In genomic region chr9:33506626-33507370, GRCh38 we compare ENCODE assay signal across 7 cellular contexts. TPM values are rescaled to one million over a fixed set of nuclear protein-coding genes. Genes with fewer than 3 reads are reported as not detected.
DNase-seq lines count a peak whose midpoint lies in the region; ATAC-seq and TF ChIP-seq lines count a peak whose summit lies in the region.

No MANE protein-coding gene starts in this region.

- peaks cover 17% of the 10 kb centered on the region for H3F3A ChIP-seq in GM23248 (ENCODE audit: insufficient read depth)

- DNase-seq in GM23248 (peak; percentile 93), RWPE1 (ENCODE audit: low spot score) (peak; percentile 45), fibroblast of pulmonary artery (ENCODE audit: low read depth) (peak; percentile 96), dorsolateral prefrontal cortex (no peak)
- peak; percentile 6 for DNase-seq in stimulated activated CD4-positive, alpha-beta T cell treated with anti-CD3 and anti-CD28 coated beads, Interleukin-4, amount 100 ng/mL, for 1 hour

- CTCF ChIA-PET in RWPE1 (lab: Yijun Ruan, JAX) = no interaction called here

- H3K36me3 ChIP-seq in GM23248 (ENCODE audit: low read depth) = no peaks in the 10 kb centered on the region

- 28 to 32% methylated on average over 7 of the region's 7 CpGs for WGBS in GM23248 (ENCODE audit: low coverage in 1 of 2, low lambda C conversion rate in 2 of 2, missing lambda C conversion rate in 2 of 2), 2 experiments

- no peaks in the 10 kb centered on the region for H3K9me2 ChIP-seq in GM23248 (ENCODE audit: insufficient read depth)

- H3K79me2 ChIP-seq in GM23248 (ENCODE audit: insufficient read depth) = 0 out of 2 replicates have a peak, but pooled peaks cover 13% of the 10 kb centered on the region

- in situ Hi-C loops in GM23248 (cut with MboI) = no loop called here

- H3K4me3 ChIP-seq in GM23248 (peak overlapping the region; percentile 58), fibroblast of pulmonary artery (replicated peaks; ENCODE audit: low read depth, low read length) (peak overlapping the region; percentile 48), dorsolateral prefrontal cortex (peak overlapping the region in 2 of 59 donors; percentile 21 to 35)

- no peaks in the 10 kb centered on the region for H4K20me1 ChIP-seq in GM23248 (ENCODE audit: insufficient read depth)

- H3K9me3 ChIP-seq in GM23248 (ENCODE audit: low read depth) = no peaks in the 10 kb centered on the region

- H3K27ac ChIP-seq in GM23248 = peak overlapping the region; percentile 93
- peak overlapping the region; percentile 79 for H3K27ac ChIP-seq in RWPE1
- peak overlapping the region in 7 of 59 donors; percentile 0 to 45 (median 39) for H3K27ac ChIP-seq in dorsolateral prefrontal cortex

- H3K9ac ChIP-seq in GM23248 = peak overlapping the region; percentile 71

- H3K27me3 ChIP-seq in GM23248 (replicated peaks; ENCODE audit: insufficient read depth) (no peaks in the 10 kb centered on the region), dorsolateral prefrontal cortex (no peaks in the 10 kb centered on the region)

- intact Hi-C loops in dorsolateral prefrontal cortex (cut with DNase I) = no loop called here

- TF ChIP-seq CTCF in RWPE1 (conservative IDR thresholded peaks at IDR 0.05; ENCODE audit: low read depth) (no peak), fibroblast of pulmonary artery (IDR thresholded peaks at IDR 0.05; ENCODE audit: low read length, missing control alignments) (no peak), dorsolateral prefrontal cortex (IDR thresholded peaks at IDR 0.05 in 54 of 56, conservative IDR thresholded peaks at IDR 0.05 in 2 of 56; ENCODE audit: low read depth in 1 of 56, partially characterized antibody in 56 of 56) (no peak)

- peak overlapping the region; percentile 74 for H3K4me2 ChIP-seq in GM23248 (ENCODE audit: unreplicated experiment)

- POLR2A ChIA-PET in RWPE1 (lab: Yijun Ruan, JAX; ENCODE audit: low non-redundant PET) = no interaction called here

- ATAC-seq in GM21737 (IDR thresholded peaks at IDR 0.05; ENCODE audit: unreplicated experiment) (no peak), GM21423 (IDR thresholded peaks at IDR 0.05; ENCODE audit: unreplicated experiment) (no peak)

- H3K4me1 ChIP-seq in GM23248 (ENCODE audit: insufficient read depth) = peaks cover 38% of the 10 kb centered on the region

- peak overlapping the region; percentile 60 for H2AFZ ChIP-seq in GM23248

RNA-seq across cellular contexts. Expression of gene ANKRD18B, which starts 17.3 kb away (rescaled TPM):
- 0.11 TPM in 1 of 2 replicates, not detected in the other for total RNA-seq in GM23248 (2014; rRNA removed; shearing (Covaris generic))
- polyA plus RNA-seq in GM23248 (2016; fragmentation: Nextera tagmentation; extraction: Ambion mirVana) = 0.49 and 0.74 TPM in 2 replicates
- 10 to 100 TPM in 106 of 120 experiments, 1 to 10 TPM in 14; 4.7 to 35.0 (median 16.9) TPM for total RNA-seq in dorsolateral prefrontal cortex

RNA-seq across cellular contexts. Expression of gene NOL6, which starts 33.1 kb away (rescaled TPM):
- 27.9 and 31.2 TPM in 2 replicates for total RNA-seq in GM23248 (2014; rRNA removed; shearing (Covaris generic))
- polyA plus RNA-seq in GM23248 (2016; fragmentation: Nextera tagmentation; extraction: Ambion mirVana) = 18.0 and 19.4 TPM in 2 replicates
- total RNA-seq in dorsolateral prefrontal cortex = 10 to 100 TPM; 18.9 to 46.6 (median 33.1) TPM

RNA-seq across cellular contexts. Expression of gene AQP3, which starts 59.4 kb away (rescaled TPM):
- total RNA-seq in GM23248 (2014; rRNA removed; shearing (Covaris generic)) = not detected in 2 replicates
- polyA plus RNA-seq in GM23248 (2016; fragmentation: Nextera tagmentation; extraction: Ambion mirVana) = 0.19 and 0.29 TPM in 2 replicates
- total RNA-seq in dorsolateral prefrontal cortex = 1 to 10 TPM in 67 of 120 experiments, under 1 TPM in 46, not detected in 7; 0.22 to 5.7 (median 1.2) TPM

Comparison
In these comparisons a context has a peak if more than half of its experiments do, and no peak if none do; other contexts are left out.
1. DNase-seq: peak in GM23248 (single experiment), RWPE1 (single experiment), fibroblast of pulmonary artery (single experiment) and stimulated activated CD4-positive, alpha-beta T cell treated with anti-CD3 and anti-CD28 coated beads, Interleukin-4, amount 100 ng/mL, for 1 hour (single experiment); none in dorsolateral prefrontal cortex (0 of 10).